In the genomic region with DNA sequence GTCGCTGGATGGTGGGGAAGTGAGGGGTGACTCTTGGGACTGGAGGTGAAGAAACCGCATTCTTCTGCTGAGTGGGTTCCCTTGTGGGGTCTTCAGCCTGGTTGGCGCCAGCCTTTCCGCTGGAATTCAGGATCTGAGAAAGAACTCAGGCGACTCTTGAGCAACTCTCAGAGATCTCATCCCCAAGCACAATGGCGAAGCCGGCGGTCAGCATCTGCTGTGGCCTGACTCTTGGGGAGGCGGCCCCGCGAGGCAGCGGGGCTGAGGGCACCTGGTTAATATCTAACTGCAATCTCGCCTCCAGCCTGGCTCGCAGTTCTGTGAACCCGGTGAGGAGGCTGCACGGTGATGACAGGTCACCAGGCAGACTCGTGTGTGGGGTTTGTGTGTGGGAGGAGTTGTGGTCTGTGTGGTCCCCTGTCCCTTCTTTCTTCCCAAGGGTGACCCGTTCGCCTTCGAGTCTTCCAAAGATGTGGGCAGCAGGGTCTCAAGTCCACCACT, we compare ENCODE assay signal across 8 cellular contexts. TPM values are rescaled to one million over a fixed set of nuclear protein-coding genes. Genes with fewer than 3 reads are reported as not detected.
A peak's percentile ranks its signal among the peaks of the same experiment; 100 is the strongest.
DNase-seq lines count a peak whose midpoint lies in the region; ATAC-seq and TF ChIP-seq lines count a peak whose summit lies in the region.

No MANE protein-coding gene starts in this region.

- H3K27ac ChIP-seq in CD8-positive, alpha-beta T cell (ENCODE audit: low read depth, low read length), result peak overlapping the region; percentile 79

- DNase-seq in CD8-positive, alpha-beta T cell, result peak in 5 of 7 experiments; percentile 6 to 52 (median 21)
- DNase-seq in LNCaP clone FGC (ENCODE audit: low read depth) (no peak), germinal center (ENCODE audit: low spot score) (peak; percentile 11), SW 1271 (lab: John Stamatoyannopoulos, UW) (no peak)
- DNase-seq in activated T-helper 1 cell treated with anti-CD3 and anti-CD28 coated beads, Interleukin-12 subunit alpha, Interleukin-12 subunit beta, Interleukin-2, Interleukin-4 antibody, amounts not matched to agents 30 ng/mL and 10 ng/mL and 1 ng/mL, durations not matched to agents 14 hours and 24 hours and 36 hours (ENCODE audit: low spot score), result no peak

- H3K27me3 ChIP-seq in CD8-positive, alpha-beta T cell (ENCODE audit: insufficient read depth, low read length), result no peaks in the 10 kb centered on the region
- H3K27me3 ChIP-seq in neuron (ENCODE audit: insufficient read depth, low read length), result no peaks in the 10 kb centered on the region

- CTCF ChIA-PET in CD8-positive, alpha-beta T cell (lab: Charles Lee), result interaction anchor here (1.6 kb wide), 1 partner anchor 30 kb away, joined by 5 read pairs; a partner anchor contains a TSS

- TF ChIP-seq CTCF in CD8-positive, alpha-beta T cell (IDR thresholded peaks at IDR 0.05), result no peak
- TF ChIP-seq CTCF in LNCaP clone FGC (IDR thresholded peaks at IDR 0.05; ENCODE audit: control insufficient read depth, extremely low read depth, insufficient read depth), result no peak

- peak overlapping the region; percentile 56 for H3K27ac Mint-ChIP-seq in CD8-positive, alpha-beta T cell
- H3K27ac Mint-ChIP-seq in activated T-helper 1 cell treated with anti-CD3 and anti-CD28 coated beads, Interleukin-12 subunit alpha, Interleukin-12 subunit beta, Interleukin-2, Interleukin-4 antibody, amounts not matched to agents 30 ng/mL and 10 ng/mL and 1 ng/mL, durations not matched to agents 14 hours and 24 hours and 36 hours, result peak overlapping the region; percentile 75

- H3K9me3 Mint-ChIP-seq in CD8-positive, alpha-beta T cell, result peaks cover 33% of the 10 kb centered on the region
- peaks cover 52% of the 10 kb centered on the region for H3K9me3 Mint-ChIP-seq in activated T-helper 1 cell treated with anti-CD3 and anti-CD28 coated beads, Interleukin-12 subunit alpha, Interleukin-12 subunit beta, Interleukin-2, Interleukin-4 antibody, amounts not matched to agents 30 ng/mL and 10 ng/mL and 1 ng/mL, durations not matched to agents 14 hours and 24 hours and 36 hours

- peak overlapping the region; percentile 96 for H3K4me3 Mint-ChIP-seq in CD8-positive, alpha-beta T cell
- H3K4me3 Mint-ChIP-seq in activated T-helper 1 cell treated with anti-CD3 and anti-CD28 coated beads, Interleukin-12 subunit alpha, Interleukin-12 subunit beta, Interleukin-2, Interleukin-4 antibody, amounts not matched to agents 30 ng/mL and 10 ng/mL and 1 ng/mL, durations not matched to agents 14 hours and 24 hours and 36 hours, result peak overlapping the region; percentile 95

- POLR2A ChIA-PET in CD8-positive, alpha-beta T cell (lab: Charles Lee), result no interaction called here

- peak overlapping the region; percentile 78 for H3K4me3 ChIP-seq in CD8-positive, alpha-beta T cell (ENCODE audit: low read depth, low read length)
- peak overlapping the region; percentile 87 for H3K4me3 ChIP-seq in LNCaP clone FGC (ENCODE audit: low read depth, low read length)
- peak overlapping the region; percentile 86 for H3K4me3 ChIP-seq in neuron (ENCODE audit: low read length)

- no peaks in the 10 kb centered on the region for H3K36me3 ChIP-seq in CD8-positive, alpha-beta T cell (ENCODE audit: insufficient read depth, low read length)
- peaks cover 9% of the 10 kb centered on the region for H3K36me3 ChIP-seq in neuron (ENCODE audit: insufficient read depth, low read length)

- no peak overlapping the region for H2AFZ ChIP-seq in neuron (ENCODE audit: low read depth, low read length)

- H3K27me3 Mint-ChIP-seq in CD8-positive, alpha-beta T cell (ENCODE audit: low read depth), result peaks cover 4% of the 10 kb centered on the region
- no peaks in the 10 kb centered on the region for H3K27me3 Mint-ChIP-seq in activated T-helper 1 cell treated with anti-CD3 and anti-CD28 coated beads, Interleukin-12 subunit alpha, Interleukin-12 subunit beta, Interleukin-2, Interleukin-4 antibody, amounts not matched to agents 30 ng/mL and 10 ng/mL and 1 ng/mL, durations not matched to agents 14 hours and 24 hours and 36 hours (ENCODE audit: insufficient read depth)

- ATAC-seq in CD8-positive, alpha-beta T cell, result no peak
- ATAC-seq in GM19452 (IDR thresholded peaks at IDR 0.05; ENCODE audit: unreplicated experiment) (peak; percentile 43), GM18873 (IDR thresholded peaks at IDR 0.05; ENCODE audit: low FRiP score, unreplicated experiment) (no peak)

- H3K4me1 Mint-ChIP-seq in CD8-positive, alpha-beta T cell (ENCODE audit: low read depth), result peaks cover 26% of the 10 kb centered on the region
- H3K4me1 Mint-ChIP-seq in activated T-helper 1 cell treated with anti-CD3 and anti-CD28 coated beads, Interleukin-12 subunit alpha, Interleukin-12 subunit beta, Interleukin-2, Interleukin-4 antibody, amounts not matched to agents 30 ng/mL and 10 ng/mL and 1 ng/mL, durations not matched to agents 14 hours and 24 hours and 36 hours (ENCODE audit: low read depth), result peaks cover 11% of the 10 kb centered on the region

- no peaks in the 10 kb centered on the region for H3K9me3 ChIP-seq in CD8-positive, alpha-beta T cell (ENCODE audit: low read length)
- peaks cover 19% of the 10 kb centered on the region for H3K9me3 ChIP-seq in neuron (ENCODE audit: low read length)

- H3K4me1 ChIP-seq in CD8-positive, alpha-beta T cell (ENCODE audit: insufficient read depth, low read length), result peaks cover 16% of the 10 kb centered on the region
- H3K4me1 ChIP-seq in neuron (ENCODE audit: insufficient read depth, low read length), result peaks cover 12% of the 10 kb centered on the region

- intact Hi-C loops in CD8-positive, alpha-beta T cell (cut with DNase I, micrococcal nuclease), result loop anchor here (2.0 kb wide), 2 partner anchors 29 to 47 kb away; a partner anchor contains a TSS
- intact Hi-C loops in activated T-helper 1 cell treated with anti-CD3 and anti-CD28 coated beads, Interleukin-12 subunit alpha, Interleukin-12 subunit beta, Interleukin-2, Interleukin-4 antibody, amounts not matched to agents 30 ng/mL and 10 ng/mL and 1 ng/mL, durations not matched to agents 14 hours and 24 hours and 36 hours (cut with micrococcal nuclease), result loop anchor here (1.0 to 2.0 kb wide), 4 partner anchors 28 to 170 kb away; a partner anchor contains a TSS

- H3K36me3 Mint-ChIP-seq in CD8-positive, alpha-beta T cell, result peaks cover 32% of the 10 kb centered on the region
- H3K36me3 Mint-ChIP-seq in activated T-helper 1 cell treated with anti-CD3 and anti-CD28 coated beads, Interleukin-12 subunit alpha, Interleukin-12 subunit beta, Interleukin-2, Interleukin-4 antibody, amounts not matched to agents 30 ng/mL and 10 ng/mL and 1 ng/mL, durations not matched to agents 14 hours and 24 hours and 36 hours (ENCODE audit: low read depth), result peaks cover 21% of the 10 kb centered on the region

RNA-seq across cellular contexts. Expression of a gene that starts 0.9 kb away (rescaled TPM):
- total RNA-seq in CD8-positive, alpha-beta T cell, result 1 to 10 TPM; 1.9 to 2.3 TPM
- total RNA-seq in activated T-helper 1 cell treated with anti-CD3 and anti-CD28 coated beads, Interleukin-12 subunit alpha, Interleukin-12 subunit beta, Interleukin-2, Interleukin-4 antibody, amounts not matched to agents 30 ng/mL and 10 ng/mL and 1 ng/mL, durations not matched to agents 14 hours and 24 hours and 36 hours, result 2.8 and 4.4 TPM in 2 replicates

RNA-seq across cellular contexts. Expression of a gene that starts 28.9 kb away (rescaled TPM):
- 1 to 10 TPM; 2.8 to 4.3 TPM for total RNA-seq in CD8-positive, alpha-beta T cell
- total RNA-seq in activated T-helper 1 cell treated with anti-CD3 and anti-CD28 coated beads, Interleukin-12 subunit alpha, Interleukin-12 subunit beta, Interleukin-2, Interleukin-4 antibody, amounts not matched to agents 30 ng/mL and 10 ng/mL and 1 ng/mL, durations not matched to agents 14 hours and 24 hours and 36 hours, result 2.5 and 2.8 TPM in 2 replicates

RNA-seq across cellular contexts. Expression of a gene that starts 30.6 kb away (rescaled TPM):
- under 1 TPM; 0.43 to 0.89 TPM for total RNA-seq in CD8-positive, alpha-beta T cell
- total RNA-seq in activated T-helper 1 cell treated with anti-CD3 and anti-CD28 coated beads, Interleukin-12 subunit alpha, Interleukin-12 subunit beta, Interleukin-2, Interleukin-4 antibody, amounts not matched to agents 30 ng/mL and 10 ng/mL and 1 ng/mL, durations not matched to agents 14 hours and 24 hours and 36 hours, result 0.54 and 0.56 TPM in 2 replicates

RNA-seq across cellular contexts. Expression of a gene that starts 46.4 kb away (rescaled TPM):
- 1 to 10 TPM; 6.4 to 7.9 TPM for total RNA-seq in CD8-positive, alpha-beta T cell
- total RNA-seq in activated T-helper 1 cell treated with anti-CD3 and anti-CD28 coated beads, Interleukin-12 subunit alpha, Interleukin-12 subunit beta, Interleukin-2, Interleukin-4 antibody, amounts not matched to agents 30 ng/mL and 10 ng/mL and 1 ng/mL, durations not matched to agents 14 hours and 24 hours and 36 hours, result 6.7 and 9.2 TPM in 2 replicates

Comparison
In these comparisons a context has a peak if more than half of its experiments do, and no peak if none do; other contexts are left out.
1. DNase-seq: peak in CD8-positive, alpha-beta T cell (5 of 7) and germinal center (single experiment); none in LNCaP clone FGC (single experiment), activated T-helper 1 cell treated with anti-CD3 and anti-CD28 coated beads, Interleukin-12 subunit alpha, Interleukin-12 subunit beta, Interleukin-2, Interleukin-4 antibody, amounts not matched to agents 30 ng/mL and 10 ng/mL and 1 ng/mL, durations not matched to agents 14 hours and 24 hours and 36 hours (single experiment) and SW 1271 (0 of 2).
2. Peak in every context shown above with its lines, with median percentiles within 50 percentile points of each other: H3K4me3 ChIP-seq.